20 cellular contexts compared by ENCODE assay signal in the genomic region with DNA sequence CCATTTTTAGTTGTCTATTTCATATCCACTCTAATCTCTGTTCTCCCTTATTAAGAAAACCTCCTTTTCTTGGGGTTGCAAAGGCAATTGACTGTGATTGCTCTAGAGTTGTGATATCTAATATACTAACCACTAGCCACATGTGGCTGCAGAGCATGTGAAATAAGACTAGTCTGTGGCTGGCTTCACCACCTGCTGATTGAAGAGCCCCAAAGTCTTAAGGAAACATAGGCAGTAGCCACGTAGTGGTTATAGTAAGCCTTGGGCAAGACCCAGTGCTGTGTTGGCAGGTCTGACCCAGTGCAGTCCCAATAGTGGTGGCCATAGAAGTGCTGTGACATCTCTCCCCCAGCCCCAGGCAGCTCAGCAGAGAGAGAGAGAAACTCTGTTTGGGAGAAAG.
"Had no signal": no experiment of that assay in that cellular context is flagged by ENCODE, and none has a peak within 500 bp of the region (broad histone marks: within the 10 kb centered on the region; RNA-seq: fewer than 3 reads in every experiment).

No MANE protein-coding gene starts in this region.

- H3K4me3 ChIP-seq: colonic mucosa, heart left ventricle, neural progenitor cell, pancreas, suprapubic skin, thyroid gland had no signal

- H3K4me1 ChIP-seq: colonic mucosa, neural progenitor cell, pancreas, suprapubic skin, thyroid gland had no signal

- H3K9me3 ChIP-seq: colonic mucosa, pancreas, thyroid gland had no signal

- H3K4me1 Mint-ChIP-seq: neural progenitor cell had no signal

- H3K36me3 Mint-ChIP-seq: stimulated activated effector memory CD8-positive, alpha-beta T cell treated with anti-CD3 and anti-CD28 coated beads, Interleukin-12 subunit alpha, Interleukin-12 subunit beta, amount 100 ng/mL, for 72 hours; type B pancreatic cell had no signal

- H3K4me3 Mint-ChIP-seq: naive thymus-derived CD8-positive, alpha-beta T cell; neural progenitor cell; stimulated activated effector memory CD8-positive, alpha-beta T cell treated with anti-CD3 and anti-CD28 coated beads, Interleukin-12 subunit alpha, Interleukin-12 subunit beta, amount 100 ng/mL, for 72 hours; type B pancreatic cell had no signal

- H3K36me3 ChIP-seq: colonic mucosa, heart left ventricle, neural progenitor cell, pancreas, suprapubic skin, thyroid gland had no signal

- H3K9ac ChIP-seq: neural progenitor cell had no signal

- H3K27ac ChIP-seq: colonic mucosa, heart left ventricle, neural progenitor cell, pancreas, suprapubic skin, thyroid gland had no signal

- H2AFZ ChIP-seq: neural progenitor cell had no signal

- H3K27ac Mint-ChIP-seq: naive thymus-derived CD8-positive, alpha-beta T cell; neural progenitor cell; progenitor cell of endocrine pancreas; stimulated activated effector memory CD8-positive, alpha-beta T cell treated with anti-CD3 and anti-CD28 coated beads, Interleukin-12 subunit alpha, Interleukin-12 subunit beta, amount 100 ng/mL, for 72 hours; type B pancreatic cell had no signal

- H3K4me2 ChIP-seq: neural progenitor cell had no signal

- DNase-seq: colonic mucosa; dermis blood vessel endothelial cell; foreskin melanocyte; heart left ventricle; hippocampal formation; kidney glomerular epithelial cell; mammary epithelial cell; naive thymus-derived CD8-positive, alpha-beta T cell; occipital lobe; pancreas; right cardiac atrium; stimulated activated CD4-positive, alpha-beta T cell treated with anti-CD3 and anti-CD28 coated beads, Interleukin-4, amount 100 ng/mL, for 1 hour; stimulated activated CD8-positive, alpha-beta memory T cell treated with anti-CD3 and anti-CD28 coated beads, Interleukin-4, amount 100 ng/mL, for 48 hours; stimulated activated naive CD8-positive, alpha-beta T cell treated with anti-CD3 and anti-CD28 coated beads, Interleukin-15, Interleukin-2, amounts not matched to agents 100 U/mL and 50 U/mL, for 24 hours; thyroid gland had no signal

- ATAC-seq: heart left ventricle; naive thymus-derived CD8-positive, alpha-beta T cell; pancreas; right cardiac atrium; stimulated activated effector memory CD8-positive, alpha-beta T cell treated with anti-CD3 and anti-CD28 coated beads, Interleukin-12 subunit alpha, Interleukin-12 subunit beta, amount 100 ng/mL, for 72 hours; stimulated activated naive CD8-positive, alpha-beta T cell treated with anti-CD3 and anti-CD28 coated beads, Interleukin-15, Interleukin-2, amounts not matched to agents 100 U/mL and 50 U/mL, for 24 hours had no signal

- H3K27me3 Mint-ChIP-seq: naive thymus-derived CD8-positive, alpha-beta T cell; progenitor cell of endocrine pancreas; type B pancreatic cell had no signal

- H3K27me3 ChIP-seq: colonic mucosa, heart left ventricle, neural progenitor cell, pancreas, suprapubic skin, thyroid gland had no signal
